ENCODE assay signal across 8 cellular contexts in genomic region chr5:10352404-10353240, GRCh38.
DNase-seq lines count a peak whose midpoint lies in the region; ATAC-seq and TF ChIP-seq lines count a peak whose summit lies in the region.

No MANE protein-coding gene starts in this region.

- H2AFZ ChIP-seq in neuron (ENCODE audit: low read depth, low read length) = peak overlapping the region; percentile 40

- TF ChIP-seq CTCF in fibroblast of mammary gland (conservative IDR thresholded peaks at IDR 0.05; ENCODE audit: control insufficient read depth, insufficient read depth, low read depth, low read length) = no peak

- H3K4me3 ChIP-seq in fibroblast of mammary gland (ENCODE audit: control insufficient read depth, low read depth, low read length) = peak overlapping the region; percentile 85
- peak overlapping the region; percentile 79 for H3K4me3 ChIP-seq in neuron (ENCODE audit: low read length)

- H3K27me3 ChIP-seq in neuron (ENCODE audit: insufficient read depth, low read length) = no peaks in the 10 kb centered on the region

- ATAC-seq in GM21515 (IDR thresholded peaks at IDR 0.05; ENCODE audit: unreplicated experiment) = peak; percentile 15
- ATAC-seq in GM19324 (IDR thresholded peaks at IDR 0.05; ENCODE audit: low FRiP score, unreplicated experiment) = no peak
- no peak for ATAC-seq in HG03135 (IDR thresholded peaks at IDR 0.05; ENCODE audit: unreplicated experiment)

- H3K36me3 ChIP-seq in neuron (ENCODE audit: insufficient read depth, low read length) = no peaks in the 10 kb centered on the region

- H3K9me3 ChIP-seq in neuron (ENCODE audit: low read length) = no peaks in the 10 kb centered on the region

- DNase-seq in AML-193 (lab: John Stamatoyannopoulos, UW) = peak; percentile 91 to 93
- peak; percentile 39 for DNase-seq in NCI-H146 treated with DMSO at 0.1 percent for 48 hours (lab: John Stamatoyannopoulos, UW; ENCODE audit: unreplicated experiment)
- DNase-seq in activated CD4-positive, alpha-beta T cell treated with anti-CD3 and anti-CD28 coated beads, Interleukin-2, amount 50 U/mL, for 48 hours = peak; percentile 48 to 56
- peak; percentile 44 for DNase-seq in fibroblast of mammary gland (ENCODE audit: low read depth)

- peaks cover 23% of the 10 kb centered on the region for H3K4me1 ChIP-seq in neuron (ENCODE audit: insufficient read depth, low read length)

Comparison
In these comparisons a context has a peak if more than half of its experiments do, and no peak if none do; other contexts are left out.
1. DNase-seq: peak in every context shown above with its lines; median percentile 92 in AML-193; 52 in activated CD4-positive, alpha-beta T cell treated with anti-CD3 and anti-CD28 coated beads, Interleukin-2, amount 50 U/mL, for 48 hours; 44 in fibroblast of mammary gland; 39 in NCI-H146 treated with DMSO at 0.1 percent for 48 hours.